Comparison of ENCODE assay signal across 2 cellular contexts in genomic region chr7:698515-699259, GRCh38.
TF ChIP-seq lines count a peak whose summit lies in the region.

No MANE protein-coding gene starts in this region.

TF ChIP-seq in GM12891, 5 proteins besides CTCF, POLR2A, EP300 and RAD21:
- no peak for TF ChIP-seq PAX5 (IDR thresholded peaks at IDR 0.05; ENCODE audit: insufficient read depth, low read length, severe bottlenecking)
- TF ChIP-seq POU2F2 (IDR thresholded peaks at IDR 0.05; ENCODE audit: low read depth, low read length): no peak
- TF ChIP-seq TAF1 (IDR thresholded peaks at IDR 0.05; ENCODE audit: low read depth, low read length): no peak
- no peak for TF ChIP-seq SPI1 (IDR thresholded peaks at IDR 0.05; ENCODE audit: low read depth, low read length)
- no peak for TF ChIP-seq POLR2AphosphoS5 (IDR thresholded peaks at IDR 0.05; ENCODE audit: low read depth, low read length)

TF ChIP-seq in K562, 482 proteins besides CTCF, POLR2A, EP300 and RAD21:
- peak in 1 of 2 experiments; percentile 71; a peak in 1 of 4 replicates for TF ChIP-seq KDM1A (IDR thresholded peaks at IDR 0.05)
- TF ChIP-seq XRCC3 (IDR thresholded peaks at IDR 0.05): no peak
- no peak for TF ChIP-seq ZNF764 (CRISPR knock-in tag; IDR thresholded peaks at IDR 0.05; ENCODE audit: low read depth)
- TF ChIP-seq ZBED1 (IDR thresholded peaks at IDR 0.05): no peak
- TF ChIP-seq RHOXF2B (CRISPR knock-in tag; conservative IDR thresholded peaks at IDR 0.05): no peak
- no peak for TF ChIP-seq MTA2 (IDR thresholded peaks at IDR 0.05; ENCODE audit: low read depth)
- no peak for TF ChIP-seq SMAD2 (IDR thresholded peaks at IDR 0.05; ENCODE audit: low read depth, low read length)
- no peak for TF ChIP-seq GATAD2A (IDR thresholded peaks at IDR 0.05)
- TF ChIP-seq ZNF639 (CRISPR knock-in tag; conservative IDR thresholded peaks at IDR 0.05 in 1 of 2, IDR thresholded peaks at IDR 0.05 in 1 of 2): no peak
- peak; percentile 69; the same call in 1 of the 2 replicates for TF ChIP-seq CBFB (CRISPR knock-in tag; IDR thresholded peaks at IDR 0.05)
- TF ChIP-seq BCLAF1 (IDR thresholded peaks at IDR 0.05; ENCODE audit: borderline replicate concordance in 1 of 2, control insufficient read depth in 1 of 2, low read depth in 2 of 2, low read length in 1 of 2): no peak
- no peak for TF ChIP-seq ZNF3 (CRISPR knock-in tag; IDR thresholded peaks at IDR 0.05)
- no peak for TF ChIP-seq HDAC1 (IDR thresholded peaks at IDR 0.05)
